In genomic region chr7:15554744-15555143, GRCh38 we compare ENCODE assay signal across 17 cellular contexts. TPM values are rescaled to one million over a fixed set of nuclear protein-coding genes. Genes with fewer than 3 reads are reported as not detected.
"Had no signal": no experiment of that assay in that cellular context is flagged by ENCODE, and none has a peak within 500 bp of the region (broad histone marks: within the 10 kb centered on the region; RNA-seq: fewer than 3 reads in every experiment).

No MANE protein-coding gene starts in this region.

- H3K4me3 ChIP-seq: lower lobe of right lung, spleen, thoracic aorta, upper lobe of right lung had no signal

- H3K27me3 ChIP-seq: neutrophil, spleen, upper lobe of right lung had no signal

- H3K27ac Mint-ChIP-seq: activated naive CD4-positive, alpha-beta T cell treated with anti-CD3 and anti-CD28 coated beads, Interleukin-2, amount 50 U/mL, for 72 hours; natural killer cell treated with Interleukin-12 subunit alpha and Interleukin-12 subunit beta and Interleukin-15 and Interleukin-18, amount 100 ng/mL, for 72 hours; stimulated activated memory B cell treated with anti-CD40 and anti-IgM and Interleukin-4, amounts not matched to agents 10 μg/mL and 1 μg/mL and 100 μg/mL, for 72 hours had no signal

- H3K27me3 Mint-ChIP-seq: natural killer cell treated with Interleukin-12 subunit alpha and Interleukin-12 subunit beta and Interleukin-15 and Interleukin-18, amount 100 ng/mL, for 72 hours; stimulated activated memory B cell treated with anti-CD40 and anti-IgM and Interleukin-4, amounts not matched to agents 10 μg/mL and 1 μg/mL and 100 μg/mL, for 72 hours had no signal

- H3K36me3 ChIP-seq: lower lobe of right lung, neutrophil, spleen, thoracic aorta, upper lobe of right lung had no signal

- H3K4me3 Mint-ChIP-seq: natural killer cell treated with Interleukin-12 subunit alpha and Interleukin-12 subunit beta and Interleukin-15 and Interleukin-18, amount 100 ng/mL, for 72 hours; stimulated activated memory B cell treated with anti-CD40 and anti-IgM and Interleukin-4, amounts not matched to agents 10 μg/mL and 1 μg/mL and 100 μg/mL, for 72 hours had no signal

- H3K4me1 Mint-ChIP-seq: stimulated activated memory B cell treated with anti-CD40 and anti-IgM and Interleukin-4, amounts not matched to agents 10 μg/mL and 1 μg/mL and 100 μg/mL, for 72 hours had no signal

- H3K9me3 Mint-ChIP-seq: stimulated activated memory B cell treated with anti-CD40 and anti-IgM and Interleukin-4, amounts not matched to agents 10 μg/mL and 1 μg/mL and 100 μg/mL, for 72 hours had no signal

- H3K4me1 ChIP-seq: lower lobe of right lung, spleen, upper lobe of right lung had no signal

- H3K27ac ChIP-seq: lower lobe of right lung, neutrophil, spleen, thoracic aorta, upper lobe of right lung had no signal

- DNase-seq: activated CD4-positive, alpha-beta T cell treated with anti-CD3 and anti-CD28 coated beads, Interleukin-2, amount 50 U/mL, for 4 hours; activated gamma-delta T cell treated with Interleukin-2 at 50 U/mL for 16 hours; foreskin melanocyte; glutamatergic neuron; left colon; lower lobe of right lung; spleen; stimulated activated CD4-positive, alpha-beta T cell treated with anti-CD3 and anti-CD28 coated beads, Interleukin-4, amount 100 ng/mL, for 4 hours; T-helper 2 cell; upper lobe of right lung had no signal

- H3K9me3 ChIP-seq: lower lobe of right lung, neutrophil, spleen, thoracic aorta, upper lobe of right lung had no signal

- H3K36me3 Mint-ChIP-seq: activated naive CD4-positive, alpha-beta T cell treated with anti-CD3 and anti-CD28 coated beads, Interleukin-2, amount 50 U/mL, for 72 hours; natural killer cell treated with Interleukin-12 subunit alpha and Interleukin-12 subunit beta and Interleukin-15 and Interleukin-18, amount 100 ng/mL, for 72 hours; stimulated activated memory B cell treated with anti-CD40 and anti-IgM and Interleukin-4, amounts not matched to agents 10 μg/mL and 1 μg/mL and 100 μg/mL, for 72 hours had no signal

RNA-seq across cellular contexts. Expression of gene AGMO, which starts 7.1 kb away (rescaled TPM):
- total RNA-seq: activated CD8-positive, alpha-beta memory T cell treated with anti-CD3 and anti-CD28 coated beads for 36 hours; activated naive CD4-positive, alpha-beta T cell treated with anti-CD3 and anti-CD28 coated beads, Interleukin-2, amount 50 U/mL, for 72 hours; epithelial cell of proximal tubule; lower lobe of right lung; natural killer cell treated with Interleukin-12 subunit alpha and Interleukin-12 subunit beta and Interleukin-15 and Interleukin-18, amount 100 ng/mL, for 72 hours; spleen had no signal
